1 cellular context compared by ENCODE assay signal in genomic region chr5:17114233-17114632, GRCh38.
TF ChIP-seq lines count a peak whose summit lies in the region.

No MANE protein-coding gene starts in this region.

TF ChIP-seq in GM23338, 12 proteins besides CTCF, POLR2A, EP300 and RAD21 (continued from another document):
- TF ChIP-seq ETS1 (IDR thresholded peaks at IDR 0.05) (no peak), ZNF114 (CRISPR knock-in tag; IDR thresholded peaks at IDR 0.05) (no peak)
- TF ChIP-seq, protein P1, sequence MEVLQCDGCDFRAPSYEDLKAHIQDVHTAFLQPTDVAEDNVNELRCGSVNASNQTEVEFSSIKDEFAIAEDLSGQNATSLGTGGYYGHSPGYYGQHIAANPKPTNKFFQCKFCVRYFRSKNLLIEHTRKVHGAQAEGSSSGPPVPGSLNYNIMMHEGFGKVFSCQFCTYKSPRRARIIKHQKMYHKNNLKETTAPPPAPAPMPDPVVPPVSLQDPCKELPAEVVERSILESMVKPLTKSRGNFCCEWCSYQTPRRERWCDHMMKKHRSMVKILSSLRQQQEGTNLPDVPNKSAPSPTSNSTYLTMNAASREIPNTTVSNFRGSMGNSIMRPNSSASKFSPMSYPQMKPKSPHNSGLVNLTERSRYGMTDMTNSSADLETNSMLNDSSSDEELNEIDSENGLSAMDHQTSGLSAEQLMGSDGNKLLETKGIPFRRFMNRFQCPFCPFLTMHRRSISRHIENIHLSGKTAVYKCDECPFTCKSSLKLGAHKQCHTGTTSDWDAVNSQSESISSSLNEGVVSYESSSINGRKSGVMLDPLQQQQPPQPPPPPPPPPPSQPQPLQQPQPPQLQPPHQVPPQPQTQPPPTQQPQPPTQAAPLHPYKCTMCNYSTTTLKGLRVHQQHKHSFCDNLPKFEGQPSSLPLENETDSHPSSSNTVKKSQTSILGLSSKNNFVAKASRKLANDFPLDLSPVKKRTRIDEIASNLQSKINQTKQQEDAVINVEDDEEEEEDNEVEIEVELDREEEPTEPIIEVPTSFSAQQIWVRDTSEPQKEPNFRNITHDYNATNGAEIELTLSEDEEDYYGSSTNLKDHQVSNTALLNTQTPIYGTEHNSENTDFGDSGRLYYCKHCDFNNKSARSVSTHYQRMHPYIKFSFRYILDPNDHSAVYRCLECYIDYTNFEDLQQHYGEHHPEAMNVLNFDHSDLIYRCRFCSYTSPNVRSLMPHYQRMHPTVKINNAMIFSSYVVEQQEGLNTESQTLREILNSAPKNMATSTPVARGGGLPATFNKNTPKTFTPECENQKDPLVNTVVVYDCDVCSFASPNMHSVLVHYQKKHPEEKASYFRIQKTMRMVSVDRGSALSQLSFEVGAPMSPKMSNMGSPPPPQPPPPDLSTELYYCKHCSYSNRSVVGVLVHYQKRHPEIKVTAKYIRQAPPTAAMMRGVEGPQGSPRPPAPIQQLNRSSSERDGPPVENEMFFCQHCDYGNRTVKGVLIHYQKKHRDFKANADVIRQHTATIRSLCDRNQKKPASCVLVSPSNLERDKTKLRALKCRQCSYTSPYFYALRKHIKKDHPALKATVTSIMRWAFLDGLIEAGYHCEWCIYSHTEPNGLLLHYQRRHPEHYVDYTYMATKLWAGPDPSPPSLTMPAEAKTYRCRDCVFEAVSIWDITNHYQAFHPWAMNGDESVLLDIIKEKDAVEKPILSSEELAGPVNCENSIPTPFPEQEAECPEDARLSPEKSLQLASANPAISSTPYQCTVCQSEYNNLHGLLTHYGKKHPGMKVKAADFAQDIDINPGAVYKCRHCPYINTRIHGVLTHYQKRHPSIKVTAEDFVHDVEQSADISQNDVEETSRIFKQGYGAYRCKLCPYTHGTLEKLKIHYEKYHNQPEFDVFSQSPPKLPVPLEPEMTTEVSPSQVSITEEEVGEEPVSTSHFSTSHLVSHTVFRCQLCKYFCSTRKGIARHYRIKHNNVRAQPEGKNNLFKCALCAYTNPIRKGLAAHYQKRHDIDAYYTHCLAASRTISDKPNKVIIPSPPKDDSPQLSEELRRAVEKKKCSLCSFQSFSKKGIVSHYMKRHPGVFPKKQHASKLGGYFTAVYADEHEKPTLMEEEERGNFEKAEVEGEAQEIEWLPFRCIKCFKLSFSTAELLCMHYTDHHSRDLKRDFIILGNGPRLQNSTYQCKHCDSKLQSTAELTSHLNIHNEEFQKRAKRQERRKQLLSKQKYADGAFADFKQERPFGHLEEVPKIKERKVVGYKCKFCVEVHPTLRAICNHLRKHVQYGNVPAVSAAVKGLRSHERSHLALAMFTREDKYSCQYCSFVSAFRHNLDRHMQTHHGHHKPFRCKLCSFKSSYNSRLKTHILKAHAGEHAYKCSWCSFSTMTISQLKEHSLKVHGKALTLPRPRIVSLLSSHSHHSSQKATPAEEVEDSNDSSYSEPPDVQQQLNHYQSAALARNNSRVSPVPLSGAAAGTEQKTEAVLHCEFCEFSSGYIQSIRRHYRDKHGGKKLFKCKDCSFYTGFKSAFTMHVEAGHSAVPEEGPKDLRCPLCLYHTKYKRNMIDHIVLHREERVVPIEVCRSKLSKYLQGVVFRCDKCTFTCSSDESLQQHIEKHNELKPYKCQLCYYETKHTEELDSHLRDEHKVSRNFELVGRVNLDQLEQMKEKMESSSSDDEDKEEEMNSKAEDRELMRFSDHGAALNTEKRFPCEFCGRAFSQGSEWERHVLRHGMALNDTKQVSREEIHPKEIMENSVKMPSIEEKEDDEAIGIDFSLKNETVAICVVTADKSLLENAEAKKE (CRISPR knock-in tag; IDR thresholded peaks at IDR 0.05), result no peak
